In genomic region chr5:149779071-149779470, GRCh38 we compare ENCODE assay signal across 18 cellular contexts. TPM values are rescaled to one million over a fixed set of nuclear protein-coding genes. Genes with fewer than 3 reads are reported as not detected.
DNase-seq lines count a peak whose midpoint lies in the region; ATAC-seq and TF ChIP-seq lines count a peak whose summit lies in the region.
"Had no signal": no experiment of that assay in that cellular context is flagged by ENCODE, and none has a peak within 500 bp of the region (broad histone marks: within the 10 kb centered on the region; RNA-seq: fewer than 3 reads in every experiment).

No MANE protein-coding gene starts in this region.

- TF ChIP-seq POLR2A in sigmoid colon (IDR thresholded peaks at IDR 0.05) (no peak), upper lobe of left lung (IDR thresholded peaks at IDR 0.05) (no peak)

- H3K9me3 ChIP-seq in right atrium auricular region = no peaks in the 10 kb centered on the region
- H3K9me3 ChIP-seq in sigmoid colon = no peaks in the 10 kb centered on the region
- H3K9me3 ChIP-seq in upper lobe of left lung = peaks cover 0 to 10% (median 8%) of the 10 kb centered on the region in 4 donors
- H3K9me3 ChIP-seq: Caco-2, upper lobe of right lung had no signal

- H3K27ac ChIP-seq in VCaP (peak overlapping the region; percentile 88), right atrium auricular region (peak overlapping the region; percentile 78), sigmoid colon (peak overlapping the region; percentile 81 to 94 (median 92)), upper lobe of left lung (no peak overlapping the region), caudate nucleus (ENCODE audit: low read depth, low read length) (no peak overlapping the region)
- H3K27ac ChIP-seq: upper lobe of right lung had no signal

- CTCF ChIA-PET in Calu3 (lab: Charles Lee) = no interaction called here

- H3K4me3 ChIP-seq in right atrium auricular region (no peak overlapping the region), sigmoid colon (no peak overlapping the region), upper lobe of left lung (no peak overlapping the region)
- H3K4me3 ChIP-seq: dorsolateral prefrontal cortex, upper lobe of right lung had no signal

- intact Hi-C loops in Calu3 (cut with micrococcal nuclease; ENCODE audit: unreplicated experiment) = loop anchor here (5.0 kb wide), 1 partner anchor 47 kb away; the partner anchor contains the start of gene PPARGC1B
- intact Hi-C loops in sigmoid colon (cut with DNase I) = loop anchor here (2.0 to 5.0 kb wide), 2 partner anchors 48 kb away; partner anchors contain the start of gene PPARGC1B

- 34 to 67% methylated on average over 4 of the region's 4 CpGs for WGBS in sigmoid colon, 2 donors
- WGBS in upper lobe of left lung, 2 donors = 90 to 94% methylated on average over 2 to 4 of the region's 4 CpGs

- H3K4me1 Mint-ChIP-seq in Calu3 (ENCODE audit: low read depth, unreplicated experiment) = peaks cover 59% of the 10 kb centered on the region

- no peak for DNase-seq in Calu3
- DNase-seq in right atrium auricular region (ENCODE audit: low spot score) = no peak
- DNase-seq in sigmoid colon = no peak
- no peak for DNase-seq in NCI-H69 (lab: John Stamatoyannopoulos, UW)
- DNase-seq in upper lobe of left lung = no peak
- DNase-seq in caudate nucleus (lab: John Stamatoyannopoulos, UW) = no peak
- no peak for DNase-seq in activated T-cell treated with anti-CD3 and anti-CD28 coated beads for 4 hours
- DNase-seq: activated naive CD4-positive, alpha-beta T cell; Caco-2; dorsolateral prefrontal cortex; HCEC 1CT; NCI-H1930; NCI-H510A; nephron progenitor cell; stimulated activated CD4-positive, alpha-beta T cell treated with anti-CD3 and anti-CD28 coated beads, Interleukin-4, amount 100 ng/mL, for 4 hours; upper lobe of right lung had no signal

- H3K4me1 ChIP-seq in right atrium auricular region (peaks cover 0 to 79% of the 10 kb centered on the region in 2 donors), sigmoid colon (peaks cover 0 to 95% (median 83%) of the 10 kb centered on the region in 4 donors), upper lobe of left lung (peaks cover 0 to 22% (median 5%) of the 10 kb centered on the region in 4 donors)

- no TSS peak for BruUV-seq in Calu3 (replicated peaks; lab: Mats Ljungman, UMichigan)

- TF ChIP-seq CTCF in Calu3 (IDR thresholded peaks at IDR 0.05; ENCODE audit: unreplicated experiment) = no peak
- no peak for TF ChIP-seq CTCF in VCaP (conservative IDR thresholded peaks at IDR 0.05)
- no peak for TF ChIP-seq CTCF in right atrium auricular region (IDR thresholded peaks at IDR 0.05)
- TF ChIP-seq CTCF in sigmoid colon (IDR thresholded peaks at IDR 0.05) = no peak
- TF ChIP-seq CTCF in upper lobe of left lung (IDR thresholded peaks at IDR 0.05) = no peak

- no peaks in the 10 kb centered on the region for H3K27me3 Mint-ChIP-seq in Calu3 (ENCODE audit: unreplicated experiment)

- no peaks in the 10 kb centered on the region for H3K9me3 Mint-ChIP-seq in Calu3 (ENCODE audit: low read depth, unreplicated experiment)
- H3K9me3 Mint-ChIP-seq: nephron progenitor cell had no signal

- no peak overlapping the region for H3K4me3 Mint-ChIP-seq in Calu3 (ENCODE audit: low read depth, unreplicated experiment)
- H3K4me3 Mint-ChIP-seq: nephron progenitor cell, WTC11 had no signal

- H3K27ac Mint-ChIP-seq in Calu3 (ENCODE audit: unreplicated experiment) = peak overlapping the region; percentile 41
- H3K27ac Mint-ChIP-seq: nephron progenitor cell had no signal

- peaks cover 15% of the 10 kb centered on the region for H3K36me3 Mint-ChIP-seq in Calu3 (ENCODE audit: insufficient read depth, unreplicated experiment)

- no peaks in the 10 kb centered on the region for H3K36me3 ChIP-seq in right atrium auricular region
- no peaks in the 10 kb centered on the region for H3K36me3 ChIP-seq in sigmoid colon
- H3K36me3 ChIP-seq in upper lobe of left lung = no peaks in the 10 kb centered on the region
- H3K36me3 ChIP-seq: upper lobe of right lung had no signal

- TF ChIP-seq EP300 in sigmoid colon (IDR thresholded peaks at IDR 0.05) (no peak), upper lobe of left lung (IDR thresholded peaks at IDR 0.05) (no peak)

- no peak for ATAC-seq in upper lobe of left lung (ENCODE audit: low FRiP score in 2 of 2)
- ATAC-seq: upper lobe of right lung, WTC11 had no signal

- no peaks in the 10 kb centered on the region for H3K27me3 ChIP-seq in right atrium auricular region
- H3K27me3 ChIP-seq in sigmoid colon = no peaks in the 10 kb centered on the region
- H3K27me3 ChIP-seq in upper lobe of left lung = no peaks in the 10 kb centered on the region
- H3K27me3 ChIP-seq: dorsolateral prefrontal cortex, upper lobe of right lung had no signal

RNA-seq across cellular contexts. Expression of gene PPARGC1B, which starts 49.0 kb away (rescaled TPM):
- total RNA-seq in Calu3 (2022) (8.8 and 9.3 TPM in 2 replicates), right atrium auricular region (10 to 100 TPM; 10.1 to 11.4 TPM), sigmoid colon (10 to 100 TPM in 3 of 4 donors, 1 to 10 TPM in 1; 9.9 to 19.1 (median 12.3) TPM), upper lobe of left lung (10 to 100 TPM in 2 of 6 donors, 1 to 10 TPM in 4; 3.8 to 21.0 (median 9.1) TPM)
- polyA plus RNA-seq in sigmoid colon = 10 to 100 TPM in 1 of 3 donors, 1 to 10 TPM in 2; 1.8 to 13.9 (median 5.3) TPM

Comparison
In these comparisons a context has a peak if more than half of its experiments do, and no peak if none do; other contexts are left out.
1. H3K27ac ChIP-seq: peak in VCaP (single experiment), right atrium auricular region (2 of 2) and sigmoid colon (4 of 4); none in upper lobe of left lung (0 of 4) and caudate nucleus (single experiment).